8 cellular contexts compared by ENCODE assay signal in genomic region chr15:91948001-91948608, GRCh38.
DNase-seq lines count a peak whose midpoint lies in the region; ATAC-seq and TF ChIP-seq lines count a peak whose summit lies in the region.

No MANE protein-coding gene starts in this region.

- peaks cover 13 to 97% (median 63%) of the 10 kb centered on the region in 12 donors for H3K4me1 ChIP-seq in heart left ventricle
- H3K4me1 ChIP-seq in prostate gland (replicated peaks) = peaks cover 12% of the 10 kb centered on the region

- TF ChIP-seq POLR2A in heart left ventricle (IDR thresholded peaks at IDR 0.05) (no peak), prostate gland (IDR thresholded peaks at IDR 0.05) (no peak)

- peak overlapping the region in 9 of 12 donors; percentile 55 to 78 (median 67) for H3K27ac ChIP-seq in heart left ventricle
- H3K27ac ChIP-seq in prostate gland = peak overlapping the region; percentile 12 to 38

- H3K9me3 ChIP-seq in heart left ventricle (no peaks in the 10 kb centered on the region), prostate gland (no peaks in the 10 kb centered on the region)

- H3K27me3 ChIP-seq in H7 (ENCODE audit: control insufficient read depth, insufficient read depth, low read length) (no peaks in the 10 kb centered on the region), heart left ventricle (no peaks in the 10 kb centered on the region), prostate gland (replicated peaks; ENCODE audit: insufficient read depth) (no peaks in the 10 kb centered on the region)

- no peaks in the 10 kb centered on the region for H3K36me3 ChIP-seq in H7 (replicated peaks; ENCODE audit: control insufficient read depth, insufficient read depth, low read length)
- no peaks in the 10 kb centered on the region for H3K36me3 ChIP-seq in heart left ventricle
- H3K36me3 ChIP-seq in prostate gland = no peaks in the 10 kb centered on the region

- WGBS in heart left ventricle, 4 donors = 17 to 29% (median 21%) methylated on average over 8 to 12 of the region's 12 CpGs
- 18% methylated on average over 12 of the region's 12 CpGs for WGBS in prostate gland

- intact Hi-C loops in heart left ventricle (cut with DNase I) (loop anchor here (5.0 to 10.0 kb wide), 7 partner anchors 83 to 423 kb away; partner anchors contain the start of gene SLCO3A1 (in 4 of the 10)), prostate gland (cut with DNase I) (loop anchor here (10.0 kb wide), 2 partner anchors 127 to 643 kb away; no protein-coding TSS in a partner anchor)

- TF ChIP-seq CTCF in heart left ventricle (IDR thresholded peaks at IDR 0.05) = no peak
- no peak for TF ChIP-seq CTCF in prostate gland (IDR thresholded peaks at IDR 0.05)

- ATAC-seq in heart left ventricle (peak; percentile 66 to 74 (median 72)), HG03025 (IDR thresholded peaks at IDR 0.05; ENCODE audit: low FRiP score, unreplicated experiment) (no peak), left lobe of liver (no peak), HG02870 (IDR thresholded peaks at IDR 0.05; ENCODE audit: unreplicated experiment) (no peak)

- H3K4me3 ChIP-seq in H7 (ENCODE audit: insufficient read depth, low read depth, low read length) (no peak overlapping the region), heart left ventricle (no peak overlapping the region), prostate gland (no peak overlapping the region)

- peak; percentile 50 for DNase-seq in H7
- DNase-seq in T1000 (lab: John Stamatoyannopoulos, UW) = peak; percentile 7
- DNase-seq in heart left ventricle = peak in 4 of 5 donors; percentile 39 to 72 (median 56)
- DNase-seq in prostate gland (ENCODE audit: low spot score) = peak; percentile 42
- DNase-seq in NCI-H510A treated with DMSO at 0.1 percent for 48 hours (lab: John Stamatoyannopoulos, UW) = no peak
- DNase-seq in left lobe of liver (ENCODE audit: low spot score) = no peak

Comparison
In these comparisons a context has a peak if more than half of its experiments do, and no peak if none do; other contexts are left out.
1. DNase-seq: peak in H7 (single experiment), T1000 (single experiment), heart left ventricle (4 of 5) and prostate gland (single experiment); none in NCI-H510A treated with DMSO at 0.1 percent for 48 hours (single experiment) and left lobe of liver (single experiment).
2. ATAC-seq: peak in heart left ventricle (4 of 4); none in HG03025 (single experiment), left lobe of liver (single experiment) and HG02870 (single experiment).